Comparison of ENCODE assay signal across 10 cellular contexts in genomic region chr1:106022312-106022902, GRCh38.
A peak's percentile ranks its signal among the peaks of the same experiment; 100 is the strongest.
DNase-seq lines count a peak whose midpoint lies in the region; ATAC-seq, FAIRE-seq and TF ChIP-seq lines count a peak whose summit lies in the region.
"Had no signal": no experiment of that assay in that cellular context is flagged by ENCODE, and none has a peak within 500 bp of the region (broad histone marks: within the 10 kb centered on the region; RNA-seq: fewer than 3 reads in every experiment).

No MANE protein-coding gene starts in this region.

- no peak overlapping the region for H3K18ac ChIP-seq in mesendoderm (ENCODE audit: low read length)

- H4K20me1 ChIP-seq in astrocyte (ENCODE audit: insufficient read depth, low read length) = no peaks in the 10 kb centered on the region

- H3K4me3 ChIP-seq in astrocyte (ENCODE audit: insufficient read depth, low read depth, low read length) (no peak overlapping the region), mesendoderm (ENCODE audit: low read length) (no peak overlapping the region)
- H3K4me3 ChIP-seq: uterus had no signal

- no peak overlapping the region for H2BK120ac ChIP-seq in mesendoderm (ENCODE audit: low read depth, low read length)

- WGBS in mesendoderm (ENCODE audit: extremely low coverage, insufficient coverage, low lambda C conversion rate) = no CpG with 5 or more reads among the region's 2 CpGs

- no peak overlapping the region for H3K4me2 ChIP-seq in astrocyte (ENCODE audit: low read length)
- no peak overlapping the region for H3K4me2 ChIP-seq in mesendoderm (ENCODE audit: low read length)

- no peak overlapping the region for H2BK15ac ChIP-seq in mesendoderm (replicated peaks; ENCODE audit: low read depth)

- H3K79me2 ChIP-seq in astrocyte (ENCODE audit: insufficient read depth, low read length) (no peaks in the 10 kb centered on the region), mesendoderm (ENCODE audit: control insufficient read depth, insufficient read depth, low read length) (no peaks in the 10 kb centered on the region)

- H3K9ac ChIP-seq in astrocyte (ENCODE audit: low read length) = no peak overlapping the region
- H3K9ac ChIP-seq in mesendoderm (ENCODE audit: low read length) = no peak overlapping the region

- no peak overlapping the region for H4K5ac ChIP-seq in mesendoderm (ENCODE audit: low read length)

- H4K8ac ChIP-seq in mesendoderm (ENCODE audit: low read depth, low read length) = no peak overlapping the region

- no peaks in the 10 kb centered on the region for H3K36me3 Mint-ChIP-seq in astrocyte (ENCODE audit: low read depth, unreplicated experiment)

- DNase-seq in ELR (ENCODE audit: low read depth) (peak; percentile 40), astrocyte (ENCODE audit: low read depth) (no peak), mesendoderm (peak; percentile 3), 8988T (no peak), NCI-H1436 treated with DMSO at 0.1 percent for 48 hours (lab: John Stamatoyannopoulos, UW) (no peak)
- DNase-seq: SIG-M5, uterus had no signal

- no peak overlapping the region for H2AK5ac ChIP-seq in mesendoderm (ENCODE audit: low read length)

- H3K4ac ChIP-seq in mesendoderm (ENCODE audit: low read depth, low read length) = no peak overlapping the region

- no peak overlapping the region for H3K27ac ChIP-seq in astrocyte (ENCODE audit: low read depth, low read length)
- H3K27ac ChIP-seq in mesendoderm (ENCODE audit: low read depth, low read length) = no peak overlapping the region
- H3K27ac ChIP-seq: uterus had no signal

- FAIRE-seq in astrocyte (lab: Jason Lieb, UNC) = no peak

- no peak overlapping the region for H3K56ac ChIP-seq in mesendoderm (ENCODE audit: low read length)

- H2AFZ ChIP-seq in astrocyte (ENCODE audit: low read depth, low read length) = no peak overlapping the region

- ATAC-seq in HG03378 (IDR thresholded peaks at IDR 0.05; ENCODE audit: unreplicated experiment) (peak; percentile 46), HG02852 (IDR thresholded peaks at IDR 0.05; ENCODE audit: unreplicated experiment) (no peak), GM21619 (IDR thresholded peaks at IDR 0.05; ENCODE audit: unreplicated experiment) (no peak)

- H3K9me3 Mint-ChIP-seq in astrocyte (ENCODE audit: unreplicated experiment) = no peaks in the 10 kb centered on the region

- H3K4me3 Mint-ChIP-seq in astrocyte (ENCODE audit: unreplicated experiment) = no peak overlapping the region

- no peaks in the 10 kb centered on the region for H3K9me3 ChIP-seq in astrocyte (ENCODE audit: insufficient read depth, low read depth, low read length)
- H3K9me3 ChIP-seq: uterus had no signal

- no peak overlapping the region for H3K27ac Mint-ChIP-seq in astrocyte (ENCODE audit: unreplicated experiment)

- H3K23ac ChIP-seq in mesendoderm (ENCODE audit: low read length) = no peak overlapping the region

- no peak overlapping the region for H2BK5ac ChIP-seq in mesendoderm (ENCODE audit: low read length)

- TF ChIP-seq CTCF in astrocyte (IDR thresholded peaks at IDR 0.05; ENCODE audit: insufficient read depth, low read depth, low read length) = peak; percentile 29

- peaks cover 2% of the 10 kb centered on the region for H3K4me1 Mint-ChIP-seq in astrocyte (ENCODE audit: low read depth, unreplicated experiment)

- H3K36me3 ChIP-seq in astrocyte (ENCODE audit: insufficient read depth, low read length) (no peaks in the 10 kb centered on the region), mesendoderm (ENCODE audit: control insufficient read depth, insufficient read depth, low read length) (no peaks in the 10 kb centered on the region)
- H3K36me3 ChIP-seq: uterus had no signal

- H3K27me3 ChIP-seq in astrocyte (ENCODE audit: insufficient read depth, low read length) (no peaks in the 10 kb centered on the region), mesendoderm (ENCODE audit: insufficient read depth, low read length, poor library complexity) (no peaks in the 10 kb centered on the region)
- H3K27me3 ChIP-seq: uterus had no signal

- no peaks in the 10 kb centered on the region for H3K27me3 Mint-ChIP-seq in astrocyte (ENCODE audit: low read depth, unreplicated experiment)

- H3K79me1 ChIP-seq in mesendoderm (ENCODE audit: low read length) = no peaks in the 10 kb centered on the region

- no peaks in the 10 kb centered on the region for H3K4me1 ChIP-seq in astrocyte (ENCODE audit: insufficient read depth, low read length)
- no peaks in the 10 kb centered on the region for H3K4me1 ChIP-seq in mesendoderm (ENCODE audit: control insufficient read depth, low read depth, low read length)
- H3K4me1 ChIP-seq: uterus had no signal

Comparison
In these comparisons a context has a peak if more than half of its experiments do, and no peak if none do; other contexts are left out.
1. DNase-seq: peak in ELR (single experiment) and mesendoderm (single experiment); none in astrocyte (single experiment), 8988T (single experiment) and NCI-H1436 treated with DMSO at 0.1 percent for 48 hours (single experiment).